ENCODE assay signal across 35 cellular contexts in the genomic region with DNA sequence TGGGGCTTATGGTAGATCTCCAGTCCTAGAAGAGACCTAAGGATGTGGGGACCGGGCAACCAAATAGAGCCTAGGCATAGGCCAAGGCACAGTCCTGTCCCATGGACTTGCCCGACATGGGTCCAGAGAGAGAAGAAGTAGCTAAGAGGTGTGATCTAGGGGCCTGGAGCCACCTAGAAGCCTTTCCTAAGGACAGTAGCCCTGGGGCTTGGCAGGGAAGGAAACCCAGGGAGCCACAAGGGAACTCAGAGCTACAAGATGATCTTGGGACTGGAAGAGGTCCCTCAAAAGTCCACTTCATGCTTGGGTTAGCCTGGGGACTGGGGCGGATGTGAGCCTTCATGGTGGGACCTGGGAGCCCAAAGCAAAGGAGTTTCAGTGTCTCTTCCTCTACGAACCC.
"Had no signal": no experiment of that assay in that cellular context is flagged by ENCODE, and none has a peak within 500 bp of the region (broad histone marks: within the 10 kb centered on the region; RNA-seq: fewer than 3 reads in every experiment).

No MANE protein-coding gene starts in this region.

- H3K36me3 Mint-ChIP-seq: activated CD4-positive, alpha-beta memory T cell treated with anti-CD3 and anti-CD28 coated beads for 36 hours; T-cell had no signal

- H3K36me3 ChIP-seq: adrenal gland, cardiac muscle cell had no signal

- FAIRE-seq: bronchial epithelial cell, TTC549 had no signal

- H3K27ac Mint-ChIP-seq: activated B cell treated with CpG ODN at 0.5 μM for 24 hours; activated CD4-positive, alpha-beta memory T cell treated with anti-CD3 and anti-CD28 coated beads for 36 hours; activated CD4-positive, alpha-beta T cell treated with anti-CD3 and anti-CD28 coated beads, Interleukin-2, amount 10 ng/mL, durations not matched to agents 24 days and 14 days; activated CD8-positive, alpha-beta T cell treated with anti-CD3 and anti-CD28 coated beads for 36 hours; activated naive CD4-positive, alpha-beta T cell treated with anti-CD3 and anti-CD28 coated beads for 36 hours; activated naive CD4-positive, alpha-beta T cell treated with anti-CD3 and anti-CD28 coated beads, Interleukin-2, amount 50 U/mL, for 72 hours; activated naive CD8-positive, alpha-beta T cell treated with anti-CD3 and anti-CD28 coated beads for 36 hours; activated T-cell treated with anti-CD3 and anti-CD28 coated beads, Interleukin-2, amount 50 U/mL, for 72 hours; activated T-helper 1 cell treated with anti-CD3 and anti-CD28 coated beads, Interleukin-12 subunit alpha, Interleukin-12 subunit beta, Interleukin-2, Interleukin-4 antibody, amounts not matched to agents 30 ng/mL and 10 ng/mL and 1 ng/mL, durations not matched to agents 14 hours and 24 hours and 36 hours; activated T-helper 17 cell treated with anti-CD3 and anti-CD28 coated beads, Interleukin-2, amount 50 U/mL, for 72 hours; T-cell had no signal

- H3K9me3 ChIP-seq: adrenal gland had no signal

- H3K4me1 Mint-ChIP-seq: activated B cell treated with CpG ODN at 0.5 μM for 24 hours; activated T-helper 17 cell treated with anti-CD3 and anti-CD28 coated beads, Interleukin-2, amount 50 U/mL, for 72 hours; central memory CD8-positive, alpha-beta T cell had no signal

- ATAC-seq: activated CD8-positive, alpha-beta T cell treated with anti-CD3 and anti-CD28 coated beads for 36 hours; activated naive CD4-positive, alpha-beta T cell treated with anti-CD3 and anti-CD28 coated beads, Interleukin-2, amount 50 U/mL, for 72 hours; activated T-cell treated with anti-CD3 and anti-CD28 coated beads, Interleukin-2, amount 50 U/mL, for 4 hours; activated T-cell treated with anti-CD3 and anti-CD28 coated beads, Interleukin-2, amount 50 U/mL, for 72 hours; activated T-helper 17 cell treated with anti-CD3 and anti-CD28 coated beads, Interleukin-2, amount 50 U/mL, for 72 hours; T-cell; T-helper 17 cell had no signal

- H3K27me3 ChIP-seq: adrenal gland, cardiac muscle cell had no signal

- H3K27me3 Mint-ChIP-seq: activated B cell treated with CpG ODN at 0.5 μM for 24 hours; activated CD4-positive, alpha-beta T cell treated with anti-CD3 and anti-CD28 coated beads, Interleukin-2, amount 10 ng/mL, durations not matched to agents 24 days and 14 days; activated naive CD8-positive, alpha-beta T cell treated with anti-CD3 and anti-CD28 coated beads for 36 hours had no signal

- H3K4me3 ChIP-seq: adrenal gland, cardiac muscle cell had no signal

- H3K9me3 Mint-ChIP-seq: activated B cell treated with CpG ODN at 0.5 μM for 24 hours; activated CD4-positive, alpha-beta memory T cell treated with anti-CD3 and anti-CD28 coated beads for 36 hours; activated CD8-positive, alpha-beta T cell treated with anti-CD3 and anti-CD28 coated beads for 36 hours; activated naive CD4-positive, alpha-beta T cell treated with anti-CD3 and anti-CD28 coated beads for 36 hours; activated T-cell treated with anti-CD3 and anti-CD28 coated beads, Interleukin-2, amount 50 U/mL, for 4 hours; activated T-helper 17 cell treated with anti-CD3 and anti-CD28 coated beads, Interleukin-2, amount 50 U/mL, for 72 hours; central memory CD8-positive, alpha-beta T cell; T-cell had no signal

- H3K27ac ChIP-seq: cardiac muscle cell, VCaP had no signal

- DNase-seq: activated B cell treated with CpG ODN at 0.5 μM for 24 hours; activated CD4-positive, alpha-beta memory T cell treated with anti-CD3 and anti-CD28 coated beads for 36 hours; activated CD4-positive, alpha-beta T cell treated with anti-CD3 and anti-CD28 coated beads for 4 hours; activated CD4-positive, alpha-beta T cell treated with anti-CD3 and anti-CD28 coated beads, Interleukin-2, amount 10 ng/mL, durations not matched to agents 24 days and 14 days; activated CD4-positive, alpha-beta T cell treated with anti-CD3 and anti-CD28 coated beads, Interleukin-2, amount 50 U/mL, for 1 hour; activated CD4-positive, alpha-beta T cell treated with anti-CD3 and anti-CD28 coated beads, Interleukin-2, amount 50 U/mL, for 4 hours; activated CD4-positive, CD25-positive, alpha-beta regulatory T cell treated with anti-CD3 and anti-CD28 coated beads, Interleukin-2, amount 50 U/mL, for 72 hours; activated CD8-positive, alpha-beta memory T cell treated with anti-CD3 and anti-CD28 coated beads, Interleukin-2, amount 50 U/mL, for 4 hours; activated CD8-positive, alpha-beta T cell treated with anti-CD3 and anti-CD28 coated beads for 36 hours; activated effector memory CD4-positive, alpha-beta T cell treated with anti-CD3 and anti-CD28 coated beads, Interleukin-2, amount 50 U/mL, for 16 hours; activated gamma-delta T cell treated with Interleukin-2 at 50 U/mL for 16 hours; activated naive CD4-positive, alpha-beta T cell; activated naive CD4-positive, alpha-beta T cell treated with anti-CD3 and anti-CD28 coated beads for 36 hours; activated naive CD4-positive, alpha-beta T cell treated with anti-CD3 and anti-CD28 coated beads, Interleukin-2, amount 50 U/mL, for 16 hours; activated naive CD8-positive, alpha-beta T cell treated with anti-CD3 and anti-CD28 coated beads for 36 hours; activated T-cell treated with anti-CD3 and anti-CD28 coated beads for 4 hours; activated T-cell treated with anti-CD3 and anti-CD28 coated beads, Interleukin-2, amount 50 U/mL, for 1 hour; activated T-cell treated with anti-CD3 and anti-CD28 coated beads, Interleukin-2, amount 50 U/mL, for 4 hours; activated T-cell treated with anti-CD3 and anti-CD28 coated beads, Interleukin-2, amount 50 U/mL, for 72 hours; adrenal gland; amniotic stem cell; aorta; caudate nucleus; T-cell; T-helper 17 cell; T1000 had no signal

- H3K4me3 Mint-ChIP-seq: activated B cell treated with CpG ODN at 0.5 μM for 24 hours; activated CD4-positive, alpha-beta memory T cell treated with anti-CD3 and anti-CD28 coated beads for 36 hours; activated CD4-positive, alpha-beta T cell treated with anti-CD3 and anti-CD28 coated beads, Interleukin-2, amount 10 ng/mL, durations not matched to agents 24 days and 14 days; activated CD8-positive, alpha-beta T cell treated with anti-CD3 and anti-CD28 coated beads for 36 hours; activated naive CD4-positive, alpha-beta T cell treated with anti-CD3 and anti-CD28 coated beads for 36 hours; activated naive CD8-positive, alpha-beta T cell treated with anti-CD3 and anti-CD28 coated beads for 36 hours; activated T-cell treated with anti-CD3 and anti-CD28 coated beads, Interleukin-2, amount 50 U/mL, for 4 hours; activated T-cell treated with anti-CD3 and anti-CD28 coated beads, Interleukin-2, amount 50 U/mL, for 72 hours; activated T-helper 1 cell treated with anti-CD3 and anti-CD28 coated beads, Interleukin-12 subunit alpha, Interleukin-12 subunit beta, Interleukin-2, Interleukin-4 antibody, amounts not matched to agents 30 ng/mL and 10 ng/mL and 1 ng/mL, durations not matched to agents 14 hours and 24 hours and 36 hours; activated T-helper 17 cell treated with anti-CD3 and anti-CD28 coated beads, Interleukin-2, amount 50 U/mL, for 72 hours; brain; central memory CD8-positive, alpha-beta T cell; T-cell; T-helper 17 cell had no signal
